3 cellular contexts compared by ENCODE assay signal in genomic region chr1:196933531-196934189, GRCh38.
TF ChIP-seq lines count a peak whose summit lies in the region.

No MANE protein-coding gene starts in this region.

TF ChIP-seq in GM23338, 12 proteins besides CTCF, POLR2A, EP300 and RAD21 (continues in another document):
- no peak for TF ChIP-seq EZH2 (IDR thresholded peaks at IDR 0.05; ENCODE audit: low read depth, unreplicated experiment)
- no peak for TF ChIP-seq CREB1 (CRISPR knock-in tag; IDR thresholded peaks at IDR 0.05; ENCODE audit: low read depth)
- no peak for TF ChIP-seq POLR2AphosphoS5 (IDR thresholded peaks at IDR 0.05; ENCODE audit: low read depth)
- no peak for TF ChIP-seq ZNF331 (CRISPR knock-in tag; IDR thresholded peaks at IDR 0.05; ENCODE audit: low read depth)
- TF ChIP-seq ETS1 (IDR thresholded peaks at IDR 0.05): no peak
- no peak for TF ChIP-seq NANOG (IDR thresholded peaks at IDR 0.05; ENCODE audit: borderline replicate concordance)
- no peak for TF ChIP-seq EZH2phosphoT487 (IDR thresholded peaks at IDR 0.05; ENCODE audit: unreplicated experiment)
- no peak for TF ChIP-seq JUNB (IDR thresholded peaks at IDR 0.05; ENCODE audit: unreplicated experiment)

TF ChIP-seq in HepG2, 621 proteins besides CTCF, POLR2A, EP300 and RAD21:
- TF ChIP-seq ZNF484 (CRISPR knock-in tag; IDR thresholded peaks at IDR 0.05; ENCODE audit: borderline replicate concordance, low read depth): no peak
- TF ChIP-seq STAG1 (CRISPR knock-in tag; IDR thresholded peaks at IDR 0.05): peak; percentile 24
- TF ChIP-seq CBFB (CRISPR knock-in tag; IDR thresholded peaks at IDR 0.05): no peak

TF ChIP-seq in HEK293T, 16 proteins besides CTCF, POLR2A, EP300 and RAD21:
- TF ChIP-seq NFRKB (IDR thresholded peaks at IDR 0.05) (no peak), PKNOX1 (IDR thresholded peaks at IDR 0.05) (no peak), FOXA1 (IDR thresholded peaks at IDR 0.05) (no peak), BHLHE40 (IDR thresholded peaks at IDR 0.05; ENCODE audit: borderline replicate concordance) (no peak), TARDBP (IDR thresholded peaks at IDR 0.05) (no peak), FOXM1 (IDR thresholded peaks at IDR 0.05; ENCODE audit: borderline replicate concordance) (no peak), HDGF (IDR thresholded peaks at IDR 0.05; ENCODE audit: borderline replicate concordance) (no peak), ZNF384 (IDR thresholded peaks at IDR 0.05) (no peak), CTBP1 (IDR thresholded peaks at IDR 0.05; ENCODE audit: borderline replicate concordance) (no peak), FOXK2 (IDR thresholded peaks at IDR 0.05) (no peak), SP1 (IDR thresholded peaks at IDR 0.05) (no peak), ARNT (IDR thresholded peaks at IDR 0.05) (no peak), SUZ12 (IDR thresholded peaks at IDR 0.05) (no peak), LEF1 (IDR thresholded peaks at IDR 0.05; ENCODE audit: borderline replicate concordance) (no peak)
